Comparison of ENCODE assay signal across 8 cellular contexts in genomic region chr12:121839993-121840761, GRCh38. TPM values are rescaled to one million over a fixed set of nuclear protein-coding genes. Genes with fewer than 3 reads are reported as not detected.
DNase-seq lines count a peak whose midpoint lies in the region; ATAC-seq, FAIRE-seq and TF ChIP-seq lines count a peak whose summit lies in the region.

No MANE protein-coding gene starts in this region.

- H3K36me3 Mint-ChIP-seq in natural killer cell, result no peaks in the 10 kb centered on the region

- peak overlapping the region; percentile 72 for H3K4me3 ChIP-seq in BE2C (ENCODE audit: low read depth, low read length)
- H3K4me3 ChIP-seq in Karpas-422 (ENCODE audit: low read length), result peak overlapping the region; percentile 65
- peak overlapping the region; percentile 59 to 69 for H3K4me3 ChIP-seq in cardiac fibroblast (replicated peaks in 1 of 2; ENCODE audit: low read depth in 2 of 2, low read length in 2 of 2)

- H3K4me1 ChIP-seq in BE2C (no peaks in the 10 kb centered on the region), Karpas-422 (ENCODE audit: low read length) (peaks cover 35% of the 10 kb centered on the region)

- no peaks in the 10 kb centered on the region for H3K9me2 ChIP-seq in Karpas-422 (replicated peaks; ENCODE audit: insufficient read depth, low read length)

- peaks cover 12 to 19% of the 10 kb centered on the region in 2 donors for H3K4me1 Mint-ChIP-seq in natural killer cell

- no peak for FAIRE-seq in HTR-8/SVneo (lab: Jason Lieb, UNC)

- H3K4me2 ChIP-seq in Karpas-422 (ENCODE audit: low read depth, low read length, poor library complexity, severe bottlenecking), result peak overlapping the region; percentile 70

- H3K36me3 ChIP-seq in BE2C (no peaks in the 10 kb centered on the region), Karpas-422 (ENCODE audit: insufficient read depth, low read length) (no peaks in the 10 kb centered on the region)

- peak overlapping the region; percentile 53 to 91 for H3K27ac Mint-ChIP-seq in natural killer cell

- H3K27me3 ChIP-seq in BE2C, result no peaks in the 10 kb centered on the region
- H3K27me3 ChIP-seq in Karpas-422 (ENCODE audit: low read length), result 0 out of 2 replicates have a peak, but pooled peaks cover 3% of the 10 kb centered on the region

- peak overlapping the region; percentile 70 for H3K9ac ChIP-seq in Karpas-422 (ENCODE audit: low read length)

- no peaks in the 10 kb centered on the region for H3K9me3 ChIP-seq in BE2C
- no peaks in the 10 kb centered on the region for H3K9me3 ChIP-seq in Karpas-422 (ENCODE audit: low read length)

- H3K4me3 Mint-ChIP-seq in natural killer cell, result peak overlapping the region; percentile 91

- H2AFZ ChIP-seq in Karpas-422 (ENCODE audit: low read length), result peak overlapping the region; percentile 54; the same call in 1 of the 2 replicates

- H3K79me2 ChIP-seq in Karpas-422 (ENCODE audit: low read length), result no peaks in the 10 kb centered on the region

- H3K9me3 Mint-ChIP-seq in natural killer cell, result no peaks in the 10 kb centered on the region

- intact Hi-C loops in natural killer cell (cut with micrococcal nuclease), result loop anchor here (1.0 kb wide), 1 partner anchor 48 kb away; the partner anchor contains the start of gene PSMD9

- ATAC-seq in natural killer cell, result no peak
- ATAC-seq in HG02852 (IDR thresholded peaks at IDR 0.05; ENCODE audit: unreplicated experiment), result no peak
- ATAC-seq in HG03432 (IDR thresholded peaks at IDR 0.05; ENCODE audit: unreplicated experiment), result no peak
- ATAC-seq in HG02798 (IDR thresholded peaks at IDR 0.05; ENCODE audit: poor library complexity, unreplicated experiment), result no peak

- H4K20me1 ChIP-seq in Karpas-422 (ENCODE audit: insufficient read depth, low read depth, low read length), result no peaks in the 10 kb centered on the region

- no peaks in the 10 kb centered on the region for H3K27me3 Mint-ChIP-seq in natural killer cell (ENCODE audit: low read depth in 2 of 2)

- DNase-seq in BE2C (no peak), Karpas-422 (no peak), cardiac fibroblast (ENCODE audit: low read depth in 2 of 2) (no peak), natural killer cell (no peak), HTR-8/SVneo (ENCODE audit: insufficient read length, low spot score) (no peak)

- no peak overlapping the region for H3K27ac ChIP-seq in Karpas-422 (ENCODE audit: low read length)

- TF ChIP-seq CTCF in BE2C (IDR thresholded peaks at IDR 0.05; ENCODE audit: low read depth, low read length) (no peak), cardiac fibroblast (IDR thresholded peaks at IDR 0.05; ENCODE audit: low read depth, low read length) (no peak), natural killer cell (IDR thresholded peaks at IDR 0.05) (no peak)

RNA-seq across cellular contexts. Expression of gene HPD, which starts 18.5 kb away (rescaled TPM):
- polyA plus RNA-seq in BE2C (2012; ENCODE audit: insufficient read depth, insufficient read length, low read depth), result not detected
- not detected in 2 replicates for total RNA-seq in Karpas-422 (2014; rRNA removed; shearing (Covaris generic); ENCODE audit: low replicate concordance)
- not detected for total RNA-seq in natural killer cell

RNA-seq across cellular contexts. Expression of gene SETD1B, which starts 36.4 kb away (rescaled TPM):
- polyA plus RNA-seq in BE2C (2012; ENCODE audit: insufficient read depth, insufficient read length, low read depth), result 31.1 TPM
- total RNA-seq in Karpas-422 (2014; rRNA removed; shearing (Covaris generic); ENCODE audit: low replicate concordance), result 2.1 and 2.3 TPM in 2 replicates
- 10 to 100 TPM; 55.1 to 57.5 (median 56.2) TPM for total RNA-seq in natural killer cell

RNA-seq across cellular contexts. Expression of gene RHOF, which starts 46.7 kb away (rescaled TPM):
- 7.0 TPM for polyA plus RNA-seq in BE2C (2012; ENCODE audit: insufficient read depth, insufficient read length, low read depth)
- 7.2 and 17.5 TPM in 2 replicates for total RNA-seq in Karpas-422 (2014; rRNA removed; shearing (Covaris generic); ENCODE audit: low replicate concordance)
- total RNA-seq in natural killer cell, result 100 to 1,000 TPM; 146 to 201 (median 177) TPM

RNA-seq across cellular contexts. Expression of gene PSMD9, which starts 48.4 kb away (rescaled TPM):
- polyA plus RNA-seq in BE2C (2012; ENCODE audit: insufficient read depth, insufficient read length, low read depth), result 147 TPM
- total RNA-seq in Karpas-422 (2014; rRNA removed; shearing (Covaris generic); ENCODE audit: low replicate concordance), result 70.6 and 127 TPM in 2 replicates
- total RNA-seq in natural killer cell, result 10 to 100 TPM; 32.0 to 47.6 (median 47.2) TPM

Comparison
In these comparisons a context has a peak if more than half of its experiments do, and no peak if none do; other contexts are left out.
1. RNA of gene SETD1B, which starts 36.4 kb away (total RNA-seq): 55.1 to 57.5 TPM in natural killer cell; 2.1 to 2.3 TPM in Karpas-422; every median in the first group is over 10 times any median in the second.
2. Peak in every context shown above with its lines, with median percentiles within 50 percentile points of each other: H3K4me3 ChIP-seq.